Comparison of ENCODE assay signal across 28 cellular contexts in genomic region chr4:84150177-84150576, GRCh38.
"Had no signal": no experiment of that assay in that cellular context is flagged by ENCODE, and none has a peak within 500 bp of the region (broad histone marks: within the 10 kb centered on the region; RNA-seq: fewer than 3 reads in every experiment).

No MANE protein-coding gene starts in this region.

- H3K4me3 ChIP-seq: stomach, suprapubic skin, testis, thoracic aorta, thyroid gland, tibial artery, tibial nerve, transverse colon, upper lobe of left lung, upper lobe of right lung, uterus, vagina had no signal

- H3K27me3 Mint-ChIP-seq: stimulated activated memory B cell treated with anti-CD40 and anti-IgM and Interleukin-4, amounts not matched to agents 10 μg/mL and 1 μg/mL and 100 μg/mL, for 72 hours; stimulated activated naive B cell treated with anti-CD40 and anti-IgM and Interleukin-4, amounts not matched to agents 10 μg/mL and 1 μg/mL and 100 μg/mL, for 72 hours; stimulated activated naive CD8-positive, alpha-beta T cell treated with anti-CD3 and anti-CD28 coated beads, Interleukin-15, amount 100 ng/mL, for 72 hours; stimulated activated naive CD8-positive, alpha-beta T cell treated with anti-CD3 and anti-CD28 coated beads, Interleukin-15, Interleukin-2, amounts not matched to agents 100 ng/mL and 50 ng/mL, for 24 hours; type B pancreatic cell had no signal

- H3K9me3 ChIP-seq: stomach, suprapubic skin, testis, thoracic aorta, thyroid gland, tibial artery, tibial nerve, transverse colon, upper lobe of left lung, upper lobe of right lung, uterus, vagina had no signal

- H3K4me3 Mint-ChIP-seq: stimulated activated effector memory CD8-positive, alpha-beta T cell treated with anti-CD3 and anti-CD28 coated beads, Interleukin-12 subunit alpha, Interleukin-12 subunit beta, amount 100 ng/mL, for 72 hours; stimulated activated memory B cell treated with anti-CD40 and anti-IgM and Interleukin-4, amounts not matched to agents 10 μg/mL and 1 μg/mL and 100 μg/mL, for 72 hours; stimulated activated naive B cell treated with anti-CD40 and anti-IgM and Interleukin-4, amounts not matched to agents 10 μg/mL and 1 μg/mL and 100 μg/mL, for 72 hours; stimulated activated naive CD8-positive, alpha-beta T cell treated with anti-CD3 and anti-CD28 coated beads, Interleukin-15, amount 100 ng/mL, for 72 hours; stimulated activated naive CD8-positive, alpha-beta T cell treated with anti-CD3 and anti-CD28 coated beads, Interleukin-15, Interleukin-2, amounts not matched to agents 100 ng/mL and 50 ng/mL, for 24 hours; type B pancreatic cell had no signal

- ATAC-seq: stimulated activated effector memory CD8-positive, alpha-beta T cell treated with anti-CD3 and anti-CD28 coated beads, Interleukin-12 subunit alpha, Interleukin-12 subunit beta, amount 100 ng/mL, for 72 hours; stimulated activated memory B cell treated with anti-CD40 and anti-IgM and Interleukin-4, amounts not matched to agents 10 μg/mL and 1 μg/mL and 100 μg/mL, for 72 hours; stimulated activated naive B cell treated with anti-CD40 and anti-IgM and Interleukin-4, amounts not matched to agents 10 μg/mL and 1 μg/mL and 100 μg/mL, for 72 hours; stimulated activated naive CD8-positive, alpha-beta T cell treated with anti-CD3 and anti-CD28 coated beads, Interleukin-15, amount 100 ng/mL, for 72 hours; stimulated activated naive CD8-positive, alpha-beta T cell treated with anti-CD3 and anti-CD28 coated beads, Interleukin-15, Interleukin-2, amounts not matched to agents 100 U/mL and 50 U/mL, for 24 hours; upper lobe of right lung had no signal

- H3K27me3 ChIP-seq: stomach, suprapubic skin, testis, thyroid gland, tibial artery, tibial nerve, transverse colon, upper lobe of left lung, upper lobe of right lung, uterus, vagina had no signal

- H3K36me3 ChIP-seq: stomach, suprapubic skin, thoracic aorta, thyroid gland, tibial artery, tibial nerve, transverse colon, upper lobe of left lung, upper lobe of right lung, uterus, vagina had no signal

- H3K4me1 Mint-ChIP-seq: stimulated activated effector memory CD8-positive, alpha-beta T cell treated with anti-CD3 and anti-CD28 coated beads, Interleukin-12 subunit alpha, Interleukin-12 subunit beta, amount 100 ng/mL, for 72 hours; stimulated activated memory B cell treated with anti-CD40 and anti-IgM and Interleukin-4, amounts not matched to agents 10 μg/mL and 1 μg/mL and 100 μg/mL, for 72 hours; stimulated activated naive B cell treated with anti-CD40 and anti-IgM and Interleukin-4, amounts not matched to agents 10 μg/mL and 1 μg/mL and 100 μg/mL, for 72 hours had no signal

- DNase-seq: stimulated activated CD4-positive, alpha-beta T cell treated with anti-CD3 and anti-CD28 coated beads, Interleukin-2, amount 100 ng/mL, for 48 hours; stimulated activated CD4-positive, alpha-beta T cell treated with anti-CD3 and anti-CD28 coated beads, Interleukin-4, amount 100 ng/mL, for 1 hour; stimulated activated CD4-positive, alpha-beta T cell treated with anti-CD3 and anti-CD28 coated beads, Interleukin-4, amount 100 ng/mL, for 24 hours; stimulated activated CD4-positive, alpha-beta T cell treated with anti-CD3 and anti-CD28 coated beads, Interleukin-4, amount 100 ng/mL, for 4 hours; stimulated activated CD8-positive, alpha-beta memory T cell treated with anti-CD3 and anti-CD28 coated beads, Interleukin-4, amount 100 ng/mL, for 48 hours; stimulated activated naive B cell treated with anti-CD40 and anti-IgM and Interleukin-4, amounts not matched to agents 10 μg/mL and 1 μg/mL and 100 μg/mL, for 72 hours; stimulated activated naive CD4-positive, alpha-beta T cell; stimulated activated naive CD4-positive, alpha-beta T cell treated with Interleukin-2 at 50 U/mL for 16 hours; stimulated activated naive CD8-positive, alpha-beta T cell treated with anti-CD3 and anti-CD28 coated beads, Interleukin-15, amount 100 ng/mL, for 72 hours; stimulated activated naive CD8-positive, alpha-beta T cell treated with anti-CD3 and anti-CD28 coated beads, Interleukin-15, Interleukin-2, amounts not matched to agents 100 U/mL and 50 U/mL, for 24 hours; stomach; substantia nigra; testis; thyroid gland; tibial artery; transverse colon; trophoblast cell; upper lobe of left lung; upper lobe of right lung; uterus had no signal

- H3K27ac ChIP-seq: stomach, suprapubic skin, testis, thoracic aorta, thyroid gland, tibial artery, tibial nerve, transverse colon, upper lobe of left lung, upper lobe of right lung, uterus, vagina had no signal

- H3K4me1 ChIP-seq: stomach, suprapubic skin, testis, tibial artery, transverse colon, upper lobe of left lung, upper lobe of right lung, uterus, vagina had no signal

- H3K27ac Mint-ChIP-seq: stimulated activated effector memory CD8-positive, alpha-beta T cell treated with anti-CD3 and anti-CD28 coated beads, Interleukin-12 subunit alpha, Interleukin-12 subunit beta, amount 100 ng/mL, for 72 hours; stimulated activated memory B cell treated with anti-CD40 and anti-IgM and Interleukin-4, amounts not matched to agents 10 μg/mL and 1 μg/mL and 100 μg/mL, for 72 hours; stimulated activated naive B cell treated with anti-CD40 and anti-IgM and Interleukin-4, amounts not matched to agents 10 μg/mL and 1 μg/mL and 100 μg/mL, for 72 hours; stimulated activated naive CD8-positive, alpha-beta T cell treated with anti-CD3 and anti-CD28 coated beads, Interleukin-15, amount 100 ng/mL, for 72 hours; stimulated activated naive CD8-positive, alpha-beta T cell treated with anti-CD3 and anti-CD28 coated beads, Interleukin-15, Interleukin-2, amounts not matched to agents 100 ng/mL and 50 ng/mL, for 24 hours; type B pancreatic cell had no signal

- H3K36me3 Mint-ChIP-seq: stimulated activated effector memory CD8-positive, alpha-beta T cell treated with anti-CD3 and anti-CD28 coated beads, Interleukin-12 subunit alpha, Interleukin-12 subunit beta, amount 100 ng/mL, for 72 hours; stimulated activated memory B cell treated with anti-CD40 and anti-IgM and Interleukin-4, amounts not matched to agents 10 μg/mL and 1 μg/mL and 100 μg/mL, for 72 hours; stimulated activated naive B cell treated with anti-CD40 and anti-IgM and Interleukin-4, amounts not matched to agents 10 μg/mL and 1 μg/mL and 100 μg/mL, for 72 hours; type B pancreatic cell had no signal

- H3K9me3 Mint-ChIP-seq: stimulated activated effector memory CD8-positive, alpha-beta T cell treated with anti-CD3 and anti-CD28 coated beads, Interleukin-12 subunit alpha, Interleukin-12 subunit beta, amount 100 ng/mL, for 72 hours; stimulated activated memory B cell treated with anti-CD40 and anti-IgM and Interleukin-4, amounts not matched to agents 10 μg/mL and 1 μg/mL and 100 μg/mL, for 72 hours; stimulated activated naive CD8-positive, alpha-beta T cell treated with anti-CD3 and anti-CD28 coated beads, Interleukin-15, amount 100 ng/mL, for 72 hours; stimulated activated naive CD8-positive, alpha-beta T cell treated with anti-CD3 and anti-CD28 coated beads, Interleukin-15, Interleukin-2, amounts not matched to agents 100 ng/mL and 50 ng/mL, for 24 hours; type B pancreatic cell had no signal
